8 cellular contexts compared by ENCODE assay signal in genomic region chr4:87150498-87151261, GRCh38.
A peak's percentile ranks its signal among the peaks of the same experiment; 100 is the strongest.
DNase-seq lines count a peak whose midpoint lies in the region; ATAC-seq and TF ChIP-seq lines count a peak whose summit lies in the region.

No MANE protein-coding gene starts in this region.

- TF ChIP-seq CTCF in fibroblast of mammary gland (conservative IDR thresholded peaks at IDR 0.05; ENCODE audit: control insufficient read depth, insufficient read depth, low read depth, low read length) (peak; percentile 87), nephron progenitor cell (IDR thresholded peaks at IDR 0.05) (peak; percentile 92)

- no peak overlapping the region for H3K27ac ChIP-seq in CD4-positive, CD25-positive, alpha-beta regulatory T cell (ENCODE audit: insufficient read depth, low read length, poor library complexity, severe bottlenecking)

- DNase-seq in CD4-positive, CD25-positive, alpha-beta regulatory T cell = peak; percentile 24 to 70 (median 53)
- DNase-seq in NCI-H526 (lab: John Stamatoyannopoulos, UW) (peak; percentile 55 to 83), fibroblast of mammary gland (ENCODE audit: low read depth) (peak; percentile 78), nephron progenitor cell (peak; percentile 50)
- peak; percentile 15 to 17 for DNase-seq in activated CD4-positive, alpha-beta T cell treated with anti-CD3 and anti-CD28 coated beads, Interleukin-2, amount 50 U/mL, for 4 hours
- no peak for DNase-seq in activated effector memory CD4-positive, alpha-beta T cell treated with Interleukin-2 at 50 U/mL for 16 hours

- no peaks in the 10 kb centered on the region for H3K36me3 ChIP-seq in CD4-positive, CD25-positive, alpha-beta regulatory T cell (ENCODE audit: control insufficient read depth, insufficient read depth, low read length)

- H3K36me3 Mint-ChIP-seq in CD4-positive, CD25-positive, alpha-beta regulatory T cell = no peaks in the 10 kb centered on the region
- H3K36me3 Mint-ChIP-seq in nephron progenitor cell (ENCODE audit: low read depth) = peaks cover 6% of the 10 kb centered on the region

- ATAC-seq in CD4-positive, CD25-positive, alpha-beta regulatory T cell (ENCODE audit: low read depth in 2 of 2) = peak; percentile 68 to 71
- ATAC-seq in GM18867 (IDR thresholded peaks at IDR 0.05; ENCODE audit: unreplicated experiment) = peak; percentile 72
- ATAC-seq in HG03378 (IDR thresholded peaks at IDR 0.05; ENCODE audit: unreplicated experiment) = peak; percentile 76

- H3K27me3 Mint-ChIP-seq in CD4-positive, CD25-positive, alpha-beta regulatory T cell = no peaks in the 10 kb centered on the region
- peaks cover 3% of the 10 kb centered on the region for H3K27me3 Mint-ChIP-seq in nephron progenitor cell (ENCODE audit: low read depth, poor library complexity)

- H3K27me3 ChIP-seq in CD4-positive, CD25-positive, alpha-beta regulatory T cell (ENCODE audit: control insufficient read depth, insufficient read depth, low read length) = no peaks in the 10 kb centered on the region

- no peak overlapping the region for H3K27ac Mint-ChIP-seq in CD4-positive, CD25-positive, alpha-beta regulatory T cell
- H3K27ac Mint-ChIP-seq in nephron progenitor cell = no peak overlapping the region

- H3K4me3 ChIP-seq in CD4-positive, CD25-positive, alpha-beta regulatory T cell (ENCODE audit: low read depth, low read length) = no peak overlapping the region
- H3K4me3 ChIP-seq in fibroblast of mammary gland (ENCODE audit: control insufficient read depth, low read depth, low read length) = no peak overlapping the region

- no peaks in the 10 kb centered on the region for H3K9me3 ChIP-seq in CD4-positive, CD25-positive, alpha-beta regulatory T cell (ENCODE audit: control insufficient read depth in 2 of 2, low read length in 2 of 2)

- no peaks in the 10 kb centered on the region for H3K9me3 Mint-ChIP-seq in CD4-positive, CD25-positive, alpha-beta regulatory T cell
- H3K9me3 Mint-ChIP-seq in nephron progenitor cell = no peaks in the 10 kb centered on the region

- no peaks in the 10 kb centered on the region for H3K4me1 Mint-ChIP-seq in CD4-positive, CD25-positive, alpha-beta regulatory T cell
- peaks cover 12% of the 10 kb centered on the region for H3K4me1 Mint-ChIP-seq in nephron progenitor cell

- H3K4me3 Mint-ChIP-seq in CD4-positive, CD25-positive, alpha-beta regulatory T cell = no peak overlapping the region
- H3K4me3 Mint-ChIP-seq in nephron progenitor cell = no peak overlapping the region

- H3K4me1 ChIP-seq in CD4-positive, CD25-positive, alpha-beta regulatory T cell (ENCODE audit: control insufficient read depth, insufficient read depth, low read length, poor library complexity, severe bottlenecking) = no peaks in the 10 kb centered on the region
